In genomic region chr12:96033549-96034389, GRCh38 we compare ENCODE assay signal across 1 cellular context.
TF ChIP-seq lines count a peak whose summit lies in the region.

No MANE protein-coding gene starts in this region.

TF ChIP-seq in GM12878, 131 proteins besides CTCF, POLR2A, EP300 and RAD21:
- TF ChIP-seq ZBED1 (IDR thresholded peaks at IDR 0.05; ENCODE audit: borderline replicate concordance): no peak
- TF ChIP-seq HCFC1 (IDR thresholded peaks at IDR 0.05; ENCODE audit: low read length): no peak
- no peak for TF ChIP-seq ZSCAN29 (IDR thresholded peaks at IDR 0.05)
- no peak for TF ChIP-seq YY1 (IDR thresholded peaks at IDR 0.05; ENCODE audit: low read depth, low read length)
- TF ChIP-seq NR2F1 (conservative IDR thresholded peaks at IDR 0.05): no peak
- TF ChIP-seq, protein P1, sequence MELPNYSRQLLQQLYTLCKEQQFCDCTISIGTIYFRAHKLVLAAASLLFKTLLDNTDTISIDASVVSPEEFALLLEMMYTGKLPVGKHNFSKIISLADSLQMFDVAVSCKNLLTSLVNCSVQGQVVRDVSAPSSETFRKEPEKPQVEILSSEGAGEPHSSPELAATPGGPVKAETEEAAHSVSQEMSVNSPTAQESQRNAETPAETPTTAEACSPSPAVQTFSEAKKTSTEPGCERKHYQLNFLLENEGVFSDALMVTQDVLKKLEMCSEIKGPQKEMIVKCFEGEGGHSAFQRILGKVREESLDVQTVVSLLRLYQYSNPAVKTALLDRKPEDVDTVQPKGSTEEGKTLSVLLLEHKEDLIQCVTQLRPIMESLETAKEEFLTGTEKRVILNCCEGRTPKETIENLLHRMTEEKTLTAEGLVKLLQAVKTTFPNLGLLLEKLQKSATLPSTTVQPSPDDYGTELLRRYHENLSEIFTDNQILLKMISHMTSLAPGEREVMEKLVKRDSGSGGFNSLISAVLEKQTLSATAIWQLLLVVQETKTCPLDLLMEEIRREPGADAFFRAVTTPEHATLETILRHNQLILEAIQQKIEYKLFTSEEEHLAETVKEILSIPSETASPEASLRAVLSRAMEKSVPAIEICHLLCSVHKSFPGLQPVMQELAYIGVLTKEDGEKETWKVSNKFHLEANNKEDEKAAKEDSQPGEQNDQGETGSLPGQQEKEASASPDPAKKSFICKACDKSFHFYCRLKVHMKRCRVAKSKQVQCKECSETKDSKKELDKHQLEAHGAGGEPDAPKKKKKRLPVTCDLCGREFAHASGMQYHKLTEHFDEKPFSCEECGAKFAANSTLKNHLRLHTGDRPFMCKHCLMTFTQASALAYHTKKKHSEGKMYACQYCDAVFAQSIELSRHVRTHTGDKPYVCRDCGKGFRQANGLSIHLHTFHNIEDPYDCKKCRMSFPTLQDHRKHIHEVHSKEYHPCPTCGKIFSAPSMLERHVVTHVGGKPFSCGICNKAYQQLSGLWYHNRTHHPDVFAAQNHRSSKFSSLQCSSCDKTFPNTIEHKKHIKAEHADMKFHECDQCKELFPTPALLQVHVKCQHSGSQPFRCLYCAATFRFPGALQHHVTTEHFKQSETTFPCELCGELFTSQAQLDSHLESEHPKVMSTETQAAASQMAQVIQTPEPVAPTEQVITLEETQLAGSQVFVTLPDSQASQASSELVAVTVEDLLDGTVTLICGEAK (IDR thresholded peaks at IDR 0.05; ENCODE audit: borderline replicate concordance): no peak
- no peak for TF ChIP-seq CEBPZ (IDR thresholded peaks at IDR 0.05; ENCODE audit: low read depth, low read length)
- TF ChIP-seq, protein P2, sequence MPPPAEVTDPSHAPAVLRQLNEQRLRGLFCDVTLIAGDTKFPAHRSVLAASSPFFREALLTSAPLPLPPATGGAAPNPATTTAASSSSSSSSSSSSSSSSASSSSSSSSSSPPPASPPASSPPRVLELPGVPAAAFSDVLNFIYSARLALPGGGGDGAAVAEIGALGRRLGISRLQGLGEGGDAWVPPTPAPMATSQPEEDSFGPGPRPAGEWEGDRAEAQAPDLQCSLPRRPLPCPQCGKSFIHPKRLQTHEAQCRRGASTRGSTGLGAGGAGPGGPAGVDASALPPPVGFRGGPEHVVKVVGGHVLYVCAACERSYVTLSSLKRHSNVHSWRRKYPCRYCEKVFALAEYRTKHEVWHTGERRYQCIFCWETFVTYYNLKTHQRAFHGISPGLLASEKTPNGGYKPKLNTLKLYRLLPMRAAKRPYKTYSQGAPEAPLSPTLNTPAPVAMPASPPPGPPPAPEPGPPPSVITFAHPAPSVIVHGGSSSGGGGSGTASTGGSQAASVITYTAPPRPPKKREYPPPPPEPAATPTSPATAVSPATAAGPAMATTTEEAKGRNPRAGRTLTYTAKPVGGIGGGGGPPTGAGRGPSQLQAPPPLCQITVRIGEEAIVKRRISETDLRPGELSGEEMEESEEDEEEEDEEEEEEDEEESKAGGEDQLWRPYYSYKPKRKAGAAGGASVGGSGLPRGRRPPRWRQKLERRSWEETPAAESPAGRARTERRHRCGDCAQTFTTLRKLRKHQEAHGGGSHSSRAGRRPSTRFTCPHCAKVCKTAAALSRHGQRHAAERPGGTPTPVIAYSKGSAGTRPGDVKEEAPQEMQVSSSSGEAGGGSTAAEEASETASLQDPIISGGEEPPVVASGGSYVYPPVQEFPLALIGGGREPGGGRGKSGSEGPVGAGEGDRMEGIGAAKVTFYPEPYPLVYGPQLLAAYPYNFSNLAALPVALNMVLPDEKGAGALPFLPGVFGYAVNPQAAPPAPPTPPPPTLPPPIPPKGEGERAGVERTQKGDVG (CRISPR knock-in tag; IDR thresholded peaks at IDR 0.05): no peak
- TF ChIP-seq SMC3 (IDR thresholded peaks at IDR 0.05; ENCODE audit: borderline replicate concordance, low read length): no peak
- TF ChIP-seq IRF5 (IDR thresholded peaks at IDR 0.05; ENCODE audit: borderline replicate concordance): no peak
- no peak for TF ChIP-seq FOXM1 (IDR thresholded peaks at IDR 0.05; ENCODE audit: low read depth, low read length)
- no peak for TF ChIP-seq E4F1 (IDR thresholded peaks at IDR 0.05; ENCODE audit: borderline replicate concordance, partially characterized antibody)
- TF ChIP-seq BMI1 (IDR thresholded peaks at IDR 0.05; ENCODE audit: borderline replicate concordance): no peak
